22 cellular contexts compared by ENCODE assay signal in the genomic region with DNA sequence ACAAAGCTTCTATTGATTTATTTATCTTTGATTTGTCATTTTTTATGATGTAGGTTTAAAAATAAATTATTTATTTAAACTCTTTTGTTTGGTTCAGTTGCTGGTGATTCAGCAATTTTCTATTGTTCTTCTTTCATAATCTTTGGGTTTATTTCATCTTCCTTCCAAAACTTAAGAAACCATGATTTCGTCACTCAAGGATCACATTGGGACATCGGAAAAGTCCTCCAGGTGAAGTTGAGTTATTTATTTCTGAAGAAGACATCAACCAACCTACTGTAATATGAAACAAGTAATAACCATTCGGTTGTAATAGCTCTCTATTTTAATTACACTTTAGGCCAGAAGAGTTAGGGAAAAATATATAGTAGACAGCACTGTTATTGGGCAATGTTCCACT. TPM values are rescaled to one million over a fixed set of nuclear protein-coding genes. Genes with fewer than 3 reads are reported as not detected.
"Had no signal": no experiment of that assay in that cellular context is flagged by ENCODE, and none has a peak within 500 bp of the region (broad histone marks: within the 10 kb centered on the region; RNA-seq: fewer than 3 reads in every experiment).

No MANE protein-coding gene starts in this region.

- H3K4me1 ChIP-seq: heart left ventricle, psoas muscle, testis, upper lobe of right lung had no signal

- H3K4me3 ChIP-seq: heart left ventricle, psoas muscle, testis, upper lobe of right lung had no signal

- H3K27me3 ChIP-seq: brain microvascular endothelial cell, heart left ventricle, testis, upper lobe of right lung had no signal

- ATAC-seq: activated CD4-positive, CD25-positive, alpha-beta regulatory T cell treated with anti-CD3 and anti-CD28 coated beads, Interleukin-2, amount 50 U/mL, for 24 hours; activated CD8-positive, alpha-beta memory T cell treated with anti-CD3 and anti-CD28 coated beads, Interleukin-2, amount 10 ng/mL, durations not matched to agents 7 days and 5 days; activated naive CD4-positive, alpha-beta T cell treated with anti-CD3 and anti-CD28 coated beads, Interleukin-2, amount 50 U/mL, for 72 hours; activated T-cell treated with anti-CD3 and anti-CD28 coated beads, Interleukin-2, amount 50 U/mL, for 4 hours; heart left ventricle; left lobe of liver; natural killer cell treated with Interleukin-12 subunit alpha and Interleukin-12 subunit beta and Interleukin-15 and Interleukin-18, amount 100 ng/mL, for 72 hours; psoas muscle; stimulated activated naive CD8-positive, alpha-beta T cell treated with anti-CD3 and anti-CD28 coated beads, Interleukin-15, amount 100 ng/mL, for 72 hours; upper lobe of right lung had no signal

- H3K27ac ChIP-seq: brain microvascular endothelial cell, psoas muscle, testis, upper lobe of right lung had no signal

- H3K4me3 Mint-ChIP-seq: activated CD8-positive, alpha-beta memory T cell treated with anti-CD3 and anti-CD28 coated beads, Interleukin-2, amount 10 ng/mL, durations not matched to agents 7 days and 5 days; activated T-cell treated with anti-CD3 and anti-CD28 coated beads, Interleukin-2, amount 50 U/mL, for 4 hours; endodermal cell; memory B cell; natural killer cell treated with Interleukin-12 subunit alpha and Interleukin-12 subunit beta and Interleukin-15 and Interleukin-18, amount 100 ng/mL, for 72 hours; stimulated activated naive CD8-positive, alpha-beta T cell treated with anti-CD3 and anti-CD28 coated beads, Interleukin-15, amount 100 ng/mL, for 72 hours had no signal

- FAIRE-seq: islet of Langerhans had no signal

- H3K27me3 Mint-ChIP-seq: activated CD8-positive, alpha-beta memory T cell treated with anti-CD3 and anti-CD28 coated beads, Interleukin-2, amount 10 ng/mL, durations not matched to agents 7 days and 5 days; memory B cell; stimulated activated naive CD8-positive, alpha-beta T cell treated with anti-CD3 and anti-CD28 coated beads, Interleukin-15, amount 100 ng/mL, for 72 hours had no signal

- H3K9me3 ChIP-seq: testis, upper lobe of right lung had no signal

- H3K9me3 Mint-ChIP-seq: activated T-cell treated with anti-CD3 and anti-CD28 coated beads, Interleukin-2, amount 50 U/mL, for 4 hours; stimulated activated naive CD8-positive, alpha-beta T cell treated with anti-CD3 and anti-CD28 coated beads, Interleukin-15, amount 100 ng/mL, for 72 hours had no signal

- H3K27ac Mint-ChIP-seq: activated CD8-positive, alpha-beta memory T cell treated with anti-CD3 and anti-CD28 coated beads, Interleukin-2, amount 10 ng/mL, durations not matched to agents 7 days and 5 days; activated naive CD4-positive, alpha-beta T cell treated with anti-CD3 and anti-CD28 coated beads, Interleukin-2, amount 50 U/mL, for 72 hours; endodermal cell; memory B cell; natural killer cell treated with Interleukin-12 subunit alpha and Interleukin-12 subunit beta and Interleukin-15 and Interleukin-18, amount 100 ng/mL, for 72 hours had no signal

- H3K36me3 ChIP-seq: brain microvascular endothelial cell, heart left ventricle, upper lobe of right lung had no signal

- H3K4me1 Mint-ChIP-seq: activated CD8-positive, alpha-beta memory T cell treated with anti-CD3 and anti-CD28 coated beads, Interleukin-2, amount 10 ng/mL, durations not matched to agents 7 days and 5 days; memory B cell; stimulated activated naive CD8-positive, alpha-beta T cell treated with anti-CD3 and anti-CD28 coated beads, Interleukin-15, amount 100 ng/mL, for 72 hours had no signal

- DNase-seq: activated CD8-positive, alpha-beta memory T cell treated with anti-CD3 and anti-CD28 coated beads, Interleukin-2, amount 10 ng/mL, durations not matched to agents 7 days and 5 days; activated effector memory CD4-positive, alpha-beta T cell treated with anti-CD3 and anti-CD28 coated beads, Interleukin-2, amount 50 U/mL, for 16 hours; activated T-cell treated with anti-CD3 and anti-CD28 coated beads, Interleukin-2, amount 50 U/mL, for 4 hours; brain microvascular endothelial cell; cerebellar nuclear complex; dermis blood vessel endothelial cell; endodermal cell; foreskin melanocyte; heart left ventricle; psoas muscle; stimulated activated CD4-positive, alpha-beta T cell treated with anti-CD3 and anti-CD28 coated beads, Interleukin-15, amount 100 ng/mL, for 24 hours; stimulated activated CD4-positive, alpha-beta T cell treated with anti-CD3 and anti-CD28 coated beads, Interleukin-4, amount 100 ng/mL, for 24 hours; stimulated activated naive CD8-positive, alpha-beta T cell treated with anti-CD3 and anti-CD28 coated beads, Interleukin-15, amount 100 ng/mL, for 72 hours; T-helper 2 cell; testis; upper lobe of right lung had no signal

- H3K36me3 Mint-ChIP-seq: activated CD8-positive, alpha-beta memory T cell treated with anti-CD3 and anti-CD28 coated beads, Interleukin-2, amount 10 ng/mL, durations not matched to agents 7 days and 5 days; activated naive CD4-positive, alpha-beta T cell treated with anti-CD3 and anti-CD28 coated beads, Interleukin-2, amount 50 U/mL, for 72 hours; memory B cell had no signal

RNA-seq across cellular contexts. Expression of gene WLS, which starts 23.0 kb away (rescaled TPM):
- total RNA-seq: activated CD8-positive, alpha-beta memory T cell treated with anti-CD3 and anti-CD28 coated beads, Interleukin-2, amount 10 ng/mL, durations not matched to agents 7 days and 5 days; activated naive CD4-positive, alpha-beta T cell treated with anti-CD3 and anti-CD28 coated beads, Interleukin-2, amount 50 U/mL, for 72 hours; natural killer cell treated with Interleukin-12 subunit alpha and Interleukin-12 subunit beta and Interleukin-15 and Interleukin-18, amount 100 ng/mL, for 72 hours had no signal
